In genomic region chr15:62306851-62307504, GRCh38 we compare ENCODE assay signal across 8 cellular contexts.
DNase-seq lines count a peak whose midpoint lies in the region; ATAC-seq and TF ChIP-seq lines count a peak whose summit lies in the region.

No MANE protein-coding gene starts in this region.

- DNase-seq in Calu3 (peak; percentile 70), HFF-Myc (ENCODE audit: extremely low read depth, low read depth) (peak; percentile 39), NCI-H69 (lab: John Stamatoyannopoulos, UW) (peak; percentile 89), astrocyte of the hippocampus (ENCODE audit: low read depth, low spot score) (peak; percentile 79), iPS DF 19.7 (ENCODE audit: low read depth, low spot score) (peak; percentile 83)
- DNase-seq in stimulated activated naive B cell treated with anti-CD40 and anti-IgM and Interleukin-4, amounts not matched to agents 10 μg/mL and 1 μg/mL and 100 μg/mL, for 72 hours, result no peak
- DNase-seq in stimulated activated CD8-positive, alpha-beta memory T cell treated with anti-CD3 and anti-CD28 coated beads, Interleukin-4, amount 100 ng/mL, for 48 hours, result no peak

- H3K4me3 Mint-ChIP-seq in Calu3 (ENCODE audit: low read depth, unreplicated experiment), result peak overlapping the region; percentile 2
- no peak overlapping the region for H3K4me3 Mint-ChIP-seq in stimulated activated naive B cell treated with anti-CD40 and anti-IgM and Interleukin-4, amounts not matched to agents 10 μg/mL and 1 μg/mL and 100 μg/mL, for 72 hours

- CTCF ChIA-PET in Calu3 (lab: Charles Lee), result interaction anchor here (0.7 to 2.0 kb wide), 16 partner anchors 13 to 473 kb away, joined by 3 to 12 read pairs (median 6); partner anchors contain the start of genes C2CD4A, C2CD4B and VPS13C

- no peak overlapping the region for H3K27ac Mint-ChIP-seq in Calu3 (ENCODE audit: unreplicated experiment)
- no peak overlapping the region for H3K27ac Mint-ChIP-seq in stimulated activated naive B cell treated with anti-CD40 and anti-IgM and Interleukin-4, amounts not matched to agents 10 μg/mL and 1 μg/mL and 100 μg/mL, for 72 hours

- peaks cover 7% of the 10 kb centered on the region for H3K9me3 Mint-ChIP-seq in Calu3 (ENCODE audit: low read depth, unreplicated experiment)
- peaks cover 0 to 5% of the 10 kb centered on the region in 2 donors for H3K9me3 Mint-ChIP-seq in stimulated activated naive B cell treated with anti-CD40 and anti-IgM and Interleukin-4, amounts not matched to agents 10 μg/mL and 1 μg/mL and 100 μg/mL, for 72 hours

- peak; percentile 69 for TF ChIP-seq CTCF in Calu3 (IDR thresholded peaks at IDR 0.05; ENCODE audit: unreplicated experiment)
- peak; percentile 62 for TF ChIP-seq CTCF in HFF-Myc (IDR thresholded peaks at IDR 0.05; ENCODE audit: low read depth, low read length, missing control alignments)

- intact Hi-C loops in Calu3 (cut with micrococcal nuclease; ENCODE audit: unreplicated experiment), result loop anchor here (1.0 to 5.0 kb wide), 5 partner anchors 145 to 434 kb away; no protein-coding TSS in a partner anchor

- peak; percentile 49 to 58 for ATAC-seq in stimulated activated naive B cell treated with anti-CD40 and anti-IgM and Interleukin-4, amounts not matched to agents 10 μg/mL and 1 μg/mL and 100 μg/mL, for 72 hours (replicated peaks)
- ATAC-seq in GM21390 (IDR thresholded peaks at IDR 0.05; ENCODE audit: unreplicated experiment), result no peak

- peaks cover 15% of the 10 kb centered on the region for H3K4me1 Mint-ChIP-seq in Calu3 (ENCODE audit: low read depth, unreplicated experiment)
- H3K4me1 Mint-ChIP-seq in stimulated activated naive B cell treated with anti-CD40 and anti-IgM and Interleukin-4, amounts not matched to agents 10 μg/mL and 1 μg/mL and 100 μg/mL, for 72 hours, result peaks cover 3 to 8% of the 10 kb centered on the region in 2 donors

- no peaks in the 10 kb centered on the region for H3K27me3 Mint-ChIP-seq in Calu3 (ENCODE audit: unreplicated experiment)
- H3K27me3 Mint-ChIP-seq in stimulated activated naive B cell treated with anti-CD40 and anti-IgM and Interleukin-4, amounts not matched to agents 10 μg/mL and 1 μg/mL and 100 μg/mL, for 72 hours, result peaks cover 18 to 30% of the 10 kb centered on the region in 2 donors

- no peaks in the 10 kb centered on the region for H3K36me3 Mint-ChIP-seq in Calu3 (ENCODE audit: insufficient read depth, unreplicated experiment)
- no peaks in the 10 kb centered on the region for H3K36me3 Mint-ChIP-seq in stimulated activated naive B cell treated with anti-CD40 and anti-IgM and Interleukin-4, amounts not matched to agents 10 μg/mL and 1 μg/mL and 100 μg/mL, for 72 hours

- no peak overlapping the region for H3K4me3 ChIP-seq in HFF-Myc (replicated peaks; ENCODE audit: low read depth, low read length)

- BruUV-seq in Calu3 (replicated peaks; lab: Mats Ljungman, UMichigan), result no TSS peak

Comparison
In these comparisons a context has a peak if more than half of its experiments do, and no peak if none do; other contexts are left out.
1. DNase-seq: peak in Calu3 (single experiment), HFF-Myc (single experiment), NCI-H69 (single experiment), astrocyte of the hippocampus (single experiment) and iPS DF 19.7 (single experiment); none in stimulated activated naive B cell treated with anti-CD40 and anti-IgM and Interleukin-4, amounts not matched to agents 10 μg/mL and 1 μg/mL and 100 μg/mL, for 72 hours (single experiment) and stimulated activated CD8-positive, alpha-beta memory T cell treated with anti-CD3 and anti-CD28 coated beads, Interleukin-4, amount 100 ng/mL, for 48 hours (single experiment).